In the genomic region with DNA sequence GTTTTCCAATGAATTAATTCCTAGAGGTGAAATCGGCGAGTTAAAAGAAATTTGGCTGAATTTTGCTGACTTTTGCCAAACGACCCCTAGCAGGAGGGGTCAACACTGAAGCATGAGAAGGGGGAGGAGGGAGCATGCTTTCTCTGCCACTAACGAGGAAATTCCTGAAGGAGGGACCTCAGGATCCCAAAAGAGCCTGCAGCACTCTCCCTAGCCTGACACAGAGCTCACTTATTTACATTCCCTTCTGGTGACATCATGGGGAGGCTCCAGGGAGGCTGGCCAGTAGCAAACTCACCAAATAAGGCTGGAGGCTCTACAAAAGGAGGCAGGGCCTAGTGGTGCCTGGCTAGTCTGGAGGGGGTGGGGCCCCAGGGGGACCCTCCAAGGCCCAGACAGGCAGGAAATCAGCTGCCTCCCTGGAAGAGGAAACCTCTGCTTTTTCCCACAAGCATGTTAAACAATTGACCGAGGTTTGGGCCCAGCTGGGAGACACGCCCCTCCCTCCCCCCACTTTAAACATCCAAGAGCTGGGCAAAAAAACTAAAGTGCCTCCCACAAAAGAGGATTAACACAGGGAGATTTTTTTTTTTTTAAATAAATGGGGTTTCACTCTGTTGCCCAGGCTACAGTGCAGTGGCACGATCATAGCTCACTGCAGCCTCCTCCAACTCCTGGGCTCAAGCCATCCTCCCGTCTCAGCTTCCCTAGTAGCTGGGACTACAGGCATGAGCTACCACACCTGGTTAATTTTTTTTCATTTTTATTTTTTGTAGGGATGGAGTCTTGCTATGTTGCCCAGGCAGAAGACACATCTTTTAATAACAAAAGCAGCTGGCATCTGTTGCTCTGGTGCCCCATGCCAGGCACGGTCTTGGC, we compare ENCODE assay signal across 8 cellular contexts. TPM values are rescaled to one million over a fixed set of nuclear protein-coding genes. Genes with fewer than 3 reads are reported as not detected.
A peak's percentile ranks its signal among the peaks of the same experiment; 100 is the strongest.
DNase-seq lines count a peak whose midpoint lies in the region; ATAC-seq, FAIRE-seq and TF ChIP-seq lines count a peak whose summit lies in the region.

No MANE protein-coding gene starts in this region.

- no peaks in the 10 kb centered on the region for H3K9me3 Mint-ChIP-seq in activated naive CD4-positive, alpha-beta T cell treated with anti-CD3 and anti-CD28 coated beads for 36 hours
- H3K9me3 Mint-ChIP-seq in endodermal cell = no peaks in the 10 kb centered on the region

- TF ChIP-seq CTCF in endodermal cell (conservative IDR thresholded peaks at IDR 0.05) = no peak
- no peak for TF ChIP-seq CTCF in upper lobe of left lung (IDR thresholded peaks at IDR 0.05)

- H3K27me3 Mint-ChIP-seq in activated naive CD4-positive, alpha-beta T cell treated with anti-CD3 and anti-CD28 coated beads for 36 hours (ENCODE audit: low read depth) = no peaks in the 10 kb centered on the region
- no peaks in the 10 kb centered on the region for H3K27me3 Mint-ChIP-seq in endodermal cell (ENCODE audit: insufficient read depth)

- peaks cover 45% of the 10 kb centered on the region for H3K36me3 ChIP-seq in endodermal cell (ENCODE audit: control insufficient read depth, insufficient read depth, low read length)
- peaks cover 3 to 55% (median 44%) of the 10 kb centered on the region in 4 donors for H3K36me3 ChIP-seq in upper lobe of left lung

- DNase-seq in activated naive CD4-positive, alpha-beta T cell treated with anti-CD3 and anti-CD28 coated beads for 36 hours = no peak
- no peak for DNase-seq in activated naive CD4-positive, alpha-beta T cell treated with Interleukin-2 at 50 U/mL for 16 hours
- DNase-seq in RCC 7860 (ENCODE audit: low spot score) (peak; percentile 99), endodermal cell (peak; percentile 98), lung microvascular endothelial cell (ENCODE audit: low read depth in 2 of 2) (peak; percentile 99 to 100), upper lobe of left lung (peak in 1 of 2 donors; percentile 93)
- DNase-seq in activated CD8-positive, alpha-beta memory T cell treated with anti-CD3 and anti-CD28 coated beads, Interleukin-2, amount 50 U/mL, for 48 hours = no peak

- peak; percentile 84 to 91 for ATAC-seq in upper lobe of left lung (ENCODE audit: low FRiP score in 2 of 2)
- ATAC-seq in HG02885 (IDR thresholded peaks at IDR 0.05; ENCODE audit: poor library complexity, unreplicated experiment) = no peak

- peak overlapping the region; percentile 89 for H3K4me3 ChIP-seq in endodermal cell (ENCODE audit: low read length)
- peak overlapping the region in 2 of 4 donors; percentile 94 to 100 for H3K4me3 ChIP-seq in upper lobe of left lung

- peaks cover 8% of the 10 kb centered on the region for H3K36me3 Mint-ChIP-seq in activated naive CD4-positive, alpha-beta T cell treated with anti-CD3 and anti-CD28 coated beads for 36 hours (ENCODE audit: low read depth)
- H3K36me3 Mint-ChIP-seq in endodermal cell (ENCODE audit: low read depth) = peaks cover 45% of the 10 kb centered on the region

- H3K9me3 ChIP-seq in endodermal cell (ENCODE audit: control insufficient read depth, low read length) (no peaks in the 10 kb centered on the region), upper lobe of left lung (no peaks in the 10 kb centered on the region)

- TF ChIP-seq POLR2A in upper lobe of left lung (IDR thresholded peaks at IDR 0.05) = no peak

- no peaks in the 10 kb centered on the region for H3K4me1 ChIP-seq in endodermal cell (ENCODE audit: control insufficient read depth, insufficient read depth, low read length)
- peaks cover 37 to 62% (median 48%) of the 10 kb centered on the region in 4 donors for H3K4me1 ChIP-seq in upper lobe of left lung

- peak overlapping the region; percentile 93 for H3K27ac ChIP-seq in endodermal cell (ENCODE audit: low read depth, low read length)
- peak overlapping the region; percentile 93 to 100 (median 96) for H3K27ac ChIP-seq in upper lobe of left lung

- peak overlapping the region; percentile 21 for H3K4me3 Mint-ChIP-seq in activated naive CD4-positive, alpha-beta T cell treated with anti-CD3 and anti-CD28 coated beads for 36 hours
- H3K4me3 Mint-ChIP-seq in endodermal cell = peak overlapping the region; percentile 84

- CTCF ChIA-PET in activated naive CD4-positive, alpha-beta T cell treated with anti-CD3 and anti-CD28 coated beads for 36 hours (lab: Charles Lee) = interaction anchor here (0.7 to 1.2 kb wide), 3 partner anchors 12 to 170 kb away, joined by 3 to 6 read pairs (median 4); no protein-coding TSS in a partner anchor

- peaks cover 22% of the 10 kb centered on the region for H3K4me1 Mint-ChIP-seq in activated naive CD4-positive, alpha-beta T cell treated with anti-CD3 and anti-CD28 coated beads for 36 hours (ENCODE audit: low read depth)
- peaks cover 27% of the 10 kb centered on the region for H3K4me1 Mint-ChIP-seq in endodermal cell

- intact Hi-C loops in activated naive CD4-positive, alpha-beta T cell treated with anti-CD3 and anti-CD28 coated beads for 36 hours (cut with micrococcal nuclease) = no loop called here

- H3K27me3 ChIP-seq in endodermal cell (ENCODE audit: control insufficient read depth, insufficient read depth, low read length, poor library complexity, severe bottlenecking) (no peaks in the 10 kb centered on the region), upper lobe of left lung (no peaks in the 10 kb centered on the region)

- peak; percentile 91 for FAIRE-seq in RCC 7860 (lab: Jason Lieb, UNC)

- no peak overlapping the region for H3K27ac Mint-ChIP-seq in activated naive CD4-positive, alpha-beta T cell treated with anti-CD3 and anti-CD28 coated beads for 36 hours
- H3K27ac Mint-ChIP-seq in endodermal cell = peak overlapping the region; percentile 99

- 30 to 34% methylated on average over 6 to 9 of the region's 9 CpGs for WGBS in endodermal cell (ENCODE audit: insufficient coverage in 1 of 2, insufficient read length in 1 of 2), 2 experiments
- 22 to 32% methylated on average over 9 of the region's 9 CpGs for WGBS in upper lobe of left lung, 2 donors

- TF ChIP-seq EP300 in upper lobe of left lung (IDR thresholded peaks at IDR 0.05) = peak in 2 of 4 donors; percentile 24 to 77

- H3K9ac ChIP-seq in endodermal cell (ENCODE audit: extremely low read depth, low read length, poor library complexity, severe bottlenecking) = peak overlapping the region; percentile 82

RNA-seq across cellular contexts. Expression of gene DAPK3, which starts 2.1 kb away (rescaled TPM):
- 10 to 100 TPM; 19.3 to 19.6 TPM for total RNA-seq in activated naive CD4-positive, alpha-beta T cell treated with anti-CD3 and anti-CD28 coated beads for 36 hours
- total RNA-seq in endodermal cell (100 to 1,000 TPM in 1 of 2 donors, 10 to 100 TPM in 1; 89.9 to 106 TPM), lung microvascular endothelial cell (103 and 113 TPM in 2 replicates), upper lobe of left lung (100 to 1,000 TPM in 1 of 6 donors, 10 to 100 TPM in 5; 54.3 to 107 (median 80.6) TPM)
- 64.1 TPM for polyA plus RNA-seq in endodermal cell (2013, experiment 1 of 2)
- polyA plus RNA-seq in endodermal cell (2013, experiment 2 of 2) = 54.5 TPM

RNA-seq across cellular contexts. Expression of gene EEF2, which starts 16.5 kb away (rescaled TPM):
- 1,000 to 10,000 TPM; 3,747 to 3,914 TPM for total RNA-seq in activated naive CD4-positive, alpha-beta T cell treated with anti-CD3 and anti-CD28 coated beads for 36 hours
- total RNA-seq in endodermal cell (1,000 to 10,000 TPM; 1,913 to 2,886 TPM), lung microvascular endothelial cell (1,904 and 2,063 TPM in 2 replicates), upper lobe of left lung (1,000 to 10,000 TPM; 1,167 to 2,562 (median 1,758) TPM)
- polyA plus RNA-seq in endodermal cell (2013, experiment 1 of 2) = 1,668 TPM
- 1,515 TPM for polyA plus RNA-seq in endodermal cell (2013, experiment 2 of 2)

RNA-seq across cellular contexts. Expression of gene NMRK2, which starts 35.9 kb away (rescaled TPM):
- total RNA-seq in activated naive CD4-positive, alpha-beta T cell treated with anti-CD3 and anti-CD28 coated beads for 36 hours = not detected
- total RNA-seq in endodermal cell (10 to 100 TPM; 22.1 to 36.4 TPM), lung microvascular endothelial cell (not detected in 2 replicates), upper lobe of left lung (not detected)
- 8.8 TPM for polyA plus RNA-seq in endodermal cell (2013, experiment 1 of 2)
- 6.7 TPM for polyA plus RNA-seq in endodermal cell (2013, experiment 2 of 2)

RNA-seq across cellular contexts. Expression of gene PIAS4, which starts 38.7 kb away (rescaled TPM):
- 10 to 100 TPM; 16.1 to 20.1 TPM for total RNA-seq in activated naive CD4-positive, alpha-beta T cell treated with anti-CD3 and anti-CD28 coated beads for 36 hours
- total RNA-seq in endodermal cell (10 to 100 TPM; 57.5 to 58.1 TPM), lung microvascular endothelial cell (19.6 and 21.6 TPM in 2 replicates), upper lobe of left lung (10 to 100 TPM; 13.7 to 53.4 (median 21.9) TPM)
- polyA plus RNA-seq in endodermal cell (2013, experiment 1 of 2) = 35.5 TPM
- polyA plus RNA-seq in endodermal cell (2013, experiment 2 of 2) = 30.9 TPM

Comparison
In these comparisons a context has a peak if more than half of its experiments do, and no peak if none do; other contexts are left out.
1. DNase-seq: peak in RCC 7860 (single experiment), endodermal cell (single experiment) and lung microvascular endothelial cell (2 of 2); none in activated naive CD4-positive, alpha-beta T cell treated with anti-CD3 and anti-CD28 coated beads for 36 hours (single experiment), activated naive CD4-positive, alpha-beta T cell treated with Interleukin-2 at 50 U/mL for 16 hours (single experiment) and activated CD8-positive, alpha-beta memory T cell treated with anti-CD3 and anti-CD28 coated beads, Interleukin-2, amount 50 U/mL, for 48 hours (single experiment).
2. RNA of gene NMRK2, which starts 35.9 kb away (total RNA-seq): 22.1 to 36.4 TPM in endodermal cell; not detected in activated naive CD4-positive, alpha-beta T cell treated with anti-CD3 and anti-CD28 coated beads for 36 hours, not detected in lung microvascular endothelial cell and not detected in upper lobe of left lung; every median in the first group is over 10 times any median in the second.